ENCODE assay signal across 9 cellular contexts in the genomic region with DNA sequence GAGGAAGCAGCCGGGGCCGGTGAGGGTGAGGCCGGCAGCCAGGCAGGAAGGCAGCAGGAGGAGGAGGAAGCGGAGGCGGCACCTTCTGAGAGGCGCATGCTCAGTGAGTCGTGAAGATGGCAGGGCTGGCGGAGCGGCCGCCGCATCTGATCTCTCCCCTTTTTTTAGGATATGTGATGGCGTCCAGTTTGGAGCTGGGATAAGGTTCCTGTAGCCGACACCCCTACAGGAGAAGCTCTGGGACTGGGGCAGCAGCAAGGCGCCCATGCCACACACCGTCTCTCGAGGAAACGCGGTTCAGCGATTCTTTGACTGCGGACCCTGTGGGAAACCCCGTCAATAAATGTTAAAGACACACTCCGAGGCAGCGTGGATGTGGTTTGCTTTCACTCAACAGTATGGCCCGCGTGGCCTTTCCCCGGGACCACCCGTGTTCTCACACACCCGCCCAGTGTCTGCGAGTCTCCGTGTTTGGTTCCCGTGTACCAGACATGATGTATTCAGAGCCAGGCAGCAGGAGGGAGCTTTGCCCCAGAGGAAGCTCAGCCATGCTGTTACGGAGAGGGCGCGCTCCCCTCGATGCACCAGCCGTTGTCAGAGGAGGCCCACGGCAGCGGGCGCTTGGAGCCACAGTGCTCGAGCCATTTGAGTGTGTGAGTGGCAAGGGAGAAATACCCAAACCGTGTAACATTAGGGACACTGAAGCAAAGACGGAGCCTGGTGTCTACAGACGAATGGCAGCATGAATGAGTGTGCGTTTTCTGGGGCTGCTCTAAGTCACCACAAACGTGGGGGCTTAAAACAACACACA. TPM values are rescaled to one million over a fixed set of nuclear protein-coding genes. Genes with fewer than 3 reads are reported as not detected.
DNase-seq lines count a peak whose midpoint lies in the region; ATAC-seq and TF ChIP-seq lines count a peak whose summit lies in the region.
"Had no signal": no experiment of that assay in that cellular context is flagged by ENCODE, and none has a peak within 500 bp of the region (broad histone marks: within the 10 kb centered on the region; RNA-seq: fewer than 3 reads in every experiment).

No MANE protein-coding gene starts in this region.

- H3K27me3 ChIP-seq in esophagus squamous epithelium, result no peaks in the 10 kb centered on the region

- TF ChIP-seq CTCF in activated CD8-positive, alpha-beta T cell treated with anti-CD3 and anti-CD28 coated beads for 36 hours (IDR thresholded peaks at IDR 0.05), result no peak
- no peak for TF ChIP-seq CTCF in esophagus squamous epithelium (IDR thresholded peaks at IDR 0.05)

- H3K4me3 ChIP-seq in esophagus squamous epithelium, result peak overlapping the region in 2 of 4 donors; percentile 31 to 52

- no peaks in the 10 kb centered on the region for H3K27me3 Mint-ChIP-seq in activated CD8-positive, alpha-beta T cell treated with anti-CD3 and anti-CD28 coated beads for 36 hours

- peak; percentile 59 for ATAC-seq in HG02610 (IDR thresholded peaks at IDR 0.05; ENCODE audit: unreplicated experiment)
- ATAC-seq in activated CD8-positive, alpha-beta T cell treated with anti-CD3 and anti-CD28 coated beads for 36 hours, result peak; percentile 89

- DNase-seq in activated CD8-positive, alpha-beta T cell treated with anti-CD3 and anti-CD28 coated beads for 36 hours, result peak; percentile 83
- DNase-seq in esophagus squamous epithelium (lab: John Stamatoyannopoulos, UW) (peak; percentile 26), NOMO-1 (lab: John Stamatoyannopoulos, UW; ENCODE audit: unreplicated experiment in 2 of 2) (no peak), SW 1271 (lab: John Stamatoyannopoulos, UW) (no peak), SIG-M5 treated with dmso at 0.1 percent for 504 hours (lab: John Stamatoyannopoulos, UW; ENCODE audit: unreplicated experiment) (no peak), NCI-H2029 treated with DMSO at 0.1 percent for 48 hours (lab: John Stamatoyannopoulos, UW) (no peak)
- DNase-seq in stimulated activated CD4-positive, alpha-beta T cell treated with anti-CD3 and anti-CD28 coated beads, Interleukin-2, amount 100 ng/mL, for 24 hours, result peak; percentile 71 to 74
- DNase-seq: IMR-90 had no signal

- H3K9me3 Mint-ChIP-seq in activated CD8-positive, alpha-beta T cell treated with anti-CD3 and anti-CD28 coated beads for 36 hours, result no peaks in the 10 kb centered on the region

- intact Hi-C loops in activated CD8-positive, alpha-beta T cell treated with anti-CD3 and anti-CD28 coated beads for 36 hours (cut with micrococcal nuclease), result loop anchor here (10.0 kb wide), 1 partner anchor 628 kb away; no protein-coding TSS in a partner anchor
- intact Hi-C loops in esophagus squamous epithelium (cut with DNase I), result no loop called here

- peak overlapping the region; percentile 85 for H3K4me3 Mint-ChIP-seq in activated CD8-positive, alpha-beta T cell treated with anti-CD3 and anti-CD28 coated beads for 36 hours

- POLR2A ChIA-PET in activated CD8-positive, alpha-beta T cell treated with anti-CD3 and anti-CD28 coated beads for 36 hours (lab: Charles Lee), result interaction anchor here (1.0 kb wide), 1 partner anchor 27 kb away, joined by 6 read pairs; the partner anchor contains the start of gene PARVB

- H3K36me3 ChIP-seq in esophagus squamous epithelium, result peaks cover 17 to 91% (median 37%) of the 10 kb centered on the region in 3 donors

- CTCF ChIA-PET in activated CD8-positive, alpha-beta T cell treated with anti-CD3 and anti-CD28 coated beads for 36 hours (lab: Charles Lee), result interaction anchor here (4.2 to 5.1 kb wide), 2 partner anchors 88 to 630 kb away, joined by 49 to 85 read pairs; no protein-coding TSS in a partner anchor

- 58 to 89% methylated on average over 16 to 34 of the region's 45 CpGs for WGBS in esophagus squamous epithelium, 2 donors

- peaks cover 21% of the 10 kb centered on the region for H3K4me1 Mint-ChIP-seq in activated CD8-positive, alpha-beta T cell treated with anti-CD3 and anti-CD28 coated beads for 36 hours (ENCODE audit: low read depth)

- H3K4me1 ChIP-seq in esophagus squamous epithelium, result peaks cover 0 to 14% (median 2%) of the 10 kb centered on the region in 3 donors

- peaks cover 48% of the 10 kb centered on the region for H3K36me3 Mint-ChIP-seq in activated CD8-positive, alpha-beta T cell treated with anti-CD3 and anti-CD28 coated beads for 36 hours (ENCODE audit: low read depth)

- peak overlapping the region; percentile 93 for H3K27ac Mint-ChIP-seq in activated CD8-positive, alpha-beta T cell treated with anti-CD3 and anti-CD28 coated beads for 36 hours

- H3K9me3 ChIP-seq in esophagus squamous epithelium, result no peaks in the 10 kb centered on the region

- TF ChIP-seq POLR2A in esophagus squamous epithelium (IDR thresholded peaks at IDR 0.05), result peak in 1 of 4 donors; percentile 11

- H3K27ac ChIP-seq in esophagus squamous epithelium, result peak overlapping the region in 2 of 4 donors; percentile 21 to 39

RNA-seq across cellular contexts. Expression of gene PARVB, which starts 27.7 kb away (rescaled TPM):
- 10 to 100 TPM; 71.0 to 73.1 TPM for total RNA-seq in activated CD8-positive, alpha-beta T cell treated with anti-CD3 and anti-CD28 coated beads for 36 hours
- 10 to 100 TPM in 2 of 4 donors, 1 to 10 TPM in 2; 3.3 to 20.8 (median 11.7) TPM for total RNA-seq in esophagus squamous epithelium

RNA-seq across cellular contexts. Expression of gene SAMM50, which starts 41.1 kb away (rescaled TPM):
- total RNA-seq in activated CD8-positive, alpha-beta T cell treated with anti-CD3 and anti-CD28 coated beads for 36 hours, result 10 to 100 TPM; 41.7 to 42.2 TPM
- total RNA-seq in esophagus squamous epithelium, result 10 to 100 TPM; 24.4 to 45.5 (median 34.3) TPM

Comparison
In these comparisons a context has a peak if more than half of its experiments do, and no peak if none do; other contexts are left out.
1. DNase-seq: peak in activated CD8-positive, alpha-beta T cell treated with anti-CD3 and anti-CD28 coated beads for 36 hours (single experiment), esophagus squamous epithelium (single experiment) and stimulated activated CD4-positive, alpha-beta T cell treated with anti-CD3 and anti-CD28 coated beads, Interleukin-2, amount 100 ng/mL, for 24 hours (2 of 2); none in NOMO-1 (0 of 2), SW 1271 (0 of 2), SIG-M5 treated with dmso at 0.1 percent for 504 hours (single experiment) and NCI-H2029 treated with DMSO at 0.1 percent for 48 hours (single experiment).